In the genomic region with DNA sequence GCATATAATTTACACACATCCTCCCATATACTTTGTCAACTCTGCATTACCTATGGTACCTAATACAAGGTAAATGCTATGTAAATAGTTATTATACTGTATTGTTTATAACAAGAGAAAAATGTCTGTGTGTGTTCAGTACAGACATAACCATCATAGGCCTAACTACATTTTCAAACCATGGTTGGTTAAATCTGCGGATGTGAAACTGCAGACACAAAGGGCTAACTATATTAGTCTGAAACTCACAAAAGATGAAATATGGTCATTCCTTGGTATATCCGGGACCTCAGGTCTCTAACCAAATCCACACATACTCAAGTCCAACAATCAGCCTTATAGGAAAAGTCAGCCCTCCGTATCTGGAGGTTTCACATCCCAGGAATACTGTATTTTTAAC, we compare ENCODE assay signal across 35 cellular contexts.
"Had no signal": no experiment of that assay in that cellular context is flagged by ENCODE, and none has a peak within 500 bp of the region (broad histone marks: within the 10 kb centered on the region; RNA-seq: fewer than 3 reads in every experiment).

No MANE protein-coding gene starts in this region.

- H3K27me3 ChIP-seq: MG63 had no signal

- H3K36me3 ChIP-seq: MG63 had no signal

- H3K4me3 ChIP-seq: MG63 had no signal

- H3K9me3 ChIP-seq: MG63 had no signal

- DNase-seq: Karpas-422, Kasumi-1, MG63, MM.1S, MV-4-11, NCI-H1048, NCI-H1092, NCI-H1092 treated with DMSO at 0.1 percent for 48 hours, NCI-H1105, NCI-H1105 treated with DMSO at 0.1 percent for 48 hours, NCI-H1417 treated with DMSO at 0.1 percent for 48 hours, NCI-H1436, NCI-H1436 treated with DMSO at 0.1 percent for 48 hours, NCI-H146, NCI-H1694, NCI-H1694 treated with DMSO at 0.1 percent for 48 hours, NCI-H187, NCI-H187 treated with DMSO at 0.1 percent for 48 hours, NCI-H1930, NCI-H2029, NCI-H2029 treated with DMSO at 0.1 percent for 48 hours, NCI-H2081, NCI-H2081 treated with DMSO at 0.1 percent for 48 hours, NCI-H2107, NCI-H2171, NCI-H2171 treated with DMSO at 0.1 percent for 48 hours, NCI-H2227 treated with DMSO at 0.1 percent for 48 hours, NCI-H226, NCI-H345, NCI-H446, NCI-H446 treated with DMSO at 0.1 percent for 48 hours, NCI-H510A, NCI-H510A treated with DMSO at 0.1 percent for 48 hours, NCI-H524, NCI-H524 treated with DMSO at 0.1 percent for 48 hours had no signal
